Comparison of ENCODE assay signal across 1 cellular context in the genomic region with DNA sequence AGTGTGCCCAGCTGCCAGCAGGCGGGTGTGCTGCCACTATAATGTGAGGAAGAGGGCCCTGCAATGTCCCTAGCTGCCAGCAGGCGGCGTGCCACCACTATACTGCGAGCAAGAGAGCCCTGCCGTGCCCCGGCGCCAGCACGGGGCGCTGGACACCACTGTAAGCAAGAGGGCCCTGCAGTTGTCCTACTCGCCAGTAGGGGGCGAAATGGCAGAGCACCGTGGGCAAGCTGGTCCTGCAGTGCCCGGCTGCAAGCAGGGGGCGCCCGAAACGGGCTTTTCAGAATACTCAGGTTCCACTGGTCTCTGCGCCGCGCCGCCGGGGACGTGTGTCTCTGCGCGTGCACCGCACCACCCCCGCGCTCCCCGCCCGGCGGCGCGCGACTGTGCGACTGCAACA.
TF ChIP-seq lines count a peak whose summit lies in the region.

No MANE protein-coding gene starts in this region.

TF ChIP-seq in H1, 55 proteins besides CTCF, POLR2A, EP300 and RAD21:
- TF ChIP-seq CEBPB (IDR thresholded peaks at IDR 0.05; ENCODE audit: low read depth, low read length) (0 out of 2 replicates have a peak, but pooled peaks have one; percentile 9), YY1 (IDR thresholded peaks at IDR 0.05; ENCODE audit: low read depth, low read length) (peak; percentile 59; the same call in 1 of the 2 replicates)
